2 cellular contexts compared by ENCODE assay signal in the genomic region with DNA sequence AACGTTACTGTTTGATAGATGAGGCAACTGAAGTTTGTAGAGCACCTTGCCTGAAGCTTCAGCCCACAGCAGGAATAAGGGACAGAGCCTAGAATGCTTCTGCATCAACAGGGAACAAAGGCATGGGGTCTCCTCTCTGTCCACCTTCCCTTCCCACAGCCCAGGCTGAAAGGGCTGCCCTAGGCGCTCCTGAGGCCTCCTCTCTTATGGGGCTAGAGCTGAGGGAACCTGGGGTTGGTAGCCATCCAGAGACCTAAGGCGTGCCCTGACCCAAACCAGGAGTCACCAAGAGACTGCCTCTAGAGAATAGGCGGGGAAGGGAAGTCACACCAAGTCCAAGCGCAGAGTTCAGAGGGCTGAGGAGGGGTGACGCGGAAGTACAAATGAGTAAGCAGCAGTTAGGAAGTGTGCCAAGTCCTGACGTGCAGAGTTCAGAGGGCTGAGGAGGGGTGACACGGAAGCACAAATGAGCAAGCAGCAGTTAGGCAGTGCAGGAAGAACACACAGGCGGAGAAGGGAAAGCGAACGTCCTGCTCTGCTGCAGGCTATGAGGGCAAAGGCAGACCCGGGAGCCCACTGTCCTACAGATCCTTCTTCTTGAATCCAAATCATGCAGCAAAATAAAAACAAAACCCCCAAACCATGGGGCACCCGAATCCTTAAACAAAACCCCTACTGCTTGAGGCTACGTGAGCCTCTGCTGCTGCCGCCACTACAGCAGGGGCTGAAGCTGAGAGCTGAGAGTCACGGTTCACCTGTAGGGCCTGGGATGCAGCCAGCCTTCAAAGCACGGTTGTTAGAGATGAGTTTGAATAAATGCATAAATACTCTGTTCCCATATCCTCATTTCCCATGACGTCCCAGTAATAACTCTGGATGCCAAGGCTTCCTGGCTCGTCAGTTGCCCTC.
TF ChIP-seq lines count a peak whose summit lies in the region.

No MANE protein-coding gene starts in this region.

TF ChIP-seq in A549, 52 proteins besides CTCF, POLR2A, EP300 and RAD21:
- TF ChIP-seq MAFK (IDR thresholded peaks at IDR 0.05; ENCODE audit: partially characterized antibody): peak; percentile 41
- TF ChIP-seq HMGXB4 (CRISPR knock-in tag; IDR thresholded peaks at IDR 0.05; ENCODE audit: borderline replicate concordance): no peak
- peak; percentile 21; the same call in 1 of the 2 replicates for TF ChIP-seq EHF (CRISPR knock-in tag; IDR thresholded peaks at IDR 0.05)
- no peak; the same call in 1 of the 2 replicates for TF ChIP-seq TP53 (CRISPR knock-in tag; IDR thresholded peaks at IDR 0.05)
- 0 out of 2 replicates have a peak, but pooled peaks have one; percentile 4 for TF ChIP-seq HOXA7 (CRISPR knock-in tag; IDR thresholded peaks at IDR 0.05)
- TF ChIP-seq PBX3 (IDR thresholded peaks at IDR 0.05): 0 out of 2 replicates have a peak, but pooled peaks have one; percentile 10
- TF ChIP-seq CHD4 (IDR thresholded peaks at IDR 0.05; ENCODE audit: borderline replicate concordance): no peak
- TF ChIP-seq HOXB5 (CRISPR knock-in tag; IDR thresholded peaks at IDR 0.05): peak; percentile 51; the same call in 1 of the 2 replicates
- TF ChIP-seq, protein P1, sequence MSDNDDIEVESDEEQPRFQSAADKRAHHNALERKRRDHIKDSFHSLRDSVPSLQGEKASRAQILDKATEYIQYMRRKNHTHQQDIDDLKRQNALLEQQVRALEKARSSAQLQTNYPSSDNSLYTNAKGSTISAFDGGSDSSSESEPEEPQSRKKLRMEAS (IDR thresholded peaks at IDR 0.05): peak; percentile 62
- no peak for TF ChIP-seq EHMT2 (IDR thresholded peaks at IDR 0.05; ENCODE audit: low read depth)
- TF ChIP-seq FOSL2 (IDR thresholded peaks at IDR 0.05): no peak
- TF ChIP-seq FOSL2 (CRISPR knock-in tag; IDR thresholded peaks at IDR 0.05): peak; percentile 72
- no peak for TF ChIP-seq ZSCAN20 (CRISPR knock-in tag; IDR thresholded peaks at IDR 0.05)
- TF ChIP-seq JUN (IDR thresholded peaks at IDR 0.05): peak in 1 of 2 experiments; percentile 47; a peak in 3 of 5 replicates
- TF ChIP-seq REST (IDR thresholded peaks at IDR 0.05): no peak
- TF ChIP-seq FOXS1 (CRISPR knock-in tag; IDR thresholded peaks at IDR 0.05): 0 out of 2 replicates have a peak, but pooled peaks have one; percentile 7
- TF ChIP-seq CBX2 (IDR thresholded peaks at IDR 0.05; ENCODE audit: borderline replicate concordance, low read depth): no peak
- TF ChIP-seq, protein P2, sequence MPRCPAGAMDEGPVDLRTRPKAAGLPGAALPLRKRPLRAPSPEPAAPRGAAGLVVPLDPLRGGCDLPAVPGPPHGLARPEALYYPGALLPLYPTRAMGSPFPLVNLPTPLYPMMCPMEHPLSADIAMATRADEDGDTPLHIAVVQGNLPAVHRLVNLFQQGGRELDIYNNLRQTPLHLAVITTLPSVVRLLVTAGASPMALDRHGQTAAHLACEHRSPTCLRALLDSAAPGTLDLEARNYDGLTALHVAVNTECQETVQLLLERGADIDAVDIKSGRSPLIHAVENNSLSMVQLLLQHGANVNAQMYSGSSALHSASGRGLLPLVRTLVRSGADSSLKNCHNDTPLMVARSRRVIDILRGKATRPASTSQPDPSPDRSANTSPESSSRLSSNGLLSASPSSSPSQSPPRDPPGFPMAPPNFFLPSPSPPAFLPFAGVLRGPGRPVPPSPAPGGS (IDR thresholded peaks at IDR 0.05): 0 out of 3 replicates have a peak, but pooled peaks have one; percentile 26
- TF ChIP-seq ZNF302 (CRISPR knock-in tag; IDR thresholded peaks at IDR 0.05): no peak

TF ChIP-seq in GM12878, 131 proteins besides CTCF, POLR2A, EP300 and RAD21 (continues in another document):
- TF ChIP-seq, protein P3, sequence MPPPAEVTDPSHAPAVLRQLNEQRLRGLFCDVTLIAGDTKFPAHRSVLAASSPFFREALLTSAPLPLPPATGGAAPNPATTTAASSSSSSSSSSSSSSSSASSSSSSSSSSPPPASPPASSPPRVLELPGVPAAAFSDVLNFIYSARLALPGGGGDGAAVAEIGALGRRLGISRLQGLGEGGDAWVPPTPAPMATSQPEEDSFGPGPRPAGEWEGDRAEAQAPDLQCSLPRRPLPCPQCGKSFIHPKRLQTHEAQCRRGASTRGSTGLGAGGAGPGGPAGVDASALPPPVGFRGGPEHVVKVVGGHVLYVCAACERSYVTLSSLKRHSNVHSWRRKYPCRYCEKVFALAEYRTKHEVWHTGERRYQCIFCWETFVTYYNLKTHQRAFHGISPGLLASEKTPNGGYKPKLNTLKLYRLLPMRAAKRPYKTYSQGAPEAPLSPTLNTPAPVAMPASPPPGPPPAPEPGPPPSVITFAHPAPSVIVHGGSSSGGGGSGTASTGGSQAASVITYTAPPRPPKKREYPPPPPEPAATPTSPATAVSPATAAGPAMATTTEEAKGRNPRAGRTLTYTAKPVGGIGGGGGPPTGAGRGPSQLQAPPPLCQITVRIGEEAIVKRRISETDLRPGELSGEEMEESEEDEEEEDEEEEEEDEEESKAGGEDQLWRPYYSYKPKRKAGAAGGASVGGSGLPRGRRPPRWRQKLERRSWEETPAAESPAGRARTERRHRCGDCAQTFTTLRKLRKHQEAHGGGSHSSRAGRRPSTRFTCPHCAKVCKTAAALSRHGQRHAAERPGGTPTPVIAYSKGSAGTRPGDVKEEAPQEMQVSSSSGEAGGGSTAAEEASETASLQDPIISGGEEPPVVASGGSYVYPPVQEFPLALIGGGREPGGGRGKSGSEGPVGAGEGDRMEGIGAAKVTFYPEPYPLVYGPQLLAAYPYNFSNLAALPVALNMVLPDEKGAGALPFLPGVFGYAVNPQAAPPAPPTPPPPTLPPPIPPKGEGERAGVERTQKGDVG (CRISPR knock-in tag; IDR thresholded peaks at IDR 0.05): no peak
- TF ChIP-seq PAX5 (IDR thresholded peaks at IDR 0.05; ENCODE audit: borderline replicate concordance, low read depth, low read length): peak; percentile 25; the same call in 1 of the 2 replicates
- peak; percentile 65 for TF ChIP-seq IKZF1 (conservative IDR thresholded peaks at IDR 0.05)
- no peak for TF ChIP-seq ZNF384 (IDR thresholded peaks at IDR 0.05; ENCODE audit: borderline replicate concordance, low read depth, low read length)
- TF ChIP-seq CREB1 (IDR thresholded peaks at IDR 0.05; ENCODE audit: low read depth): peak; percentile 87
- TF ChIP-seq EGR1 (IDR thresholded peaks at IDR 0.05; ENCODE audit: borderline replicate concordance in 1 of 2, low read depth in 2 of 2, low read length in 2 of 2): peak in 1 of 2 experiments; percentile 38; a peak in 2 of 3 replicates
- TF ChIP-seq CHD4 (IDR thresholded peaks at IDR 0.05): no peak
- TF ChIP-seq BMI1 (IDR thresholded peaks at IDR 0.05; ENCODE audit: borderline replicate concordance): no peak
- peak; percentile 64; the same call in 1 of the 2 replicates for TF ChIP-seq TAF1 (IDR thresholded peaks at IDR 0.05; ENCODE audit: borderline replicate concordance, low read depth, low read length)
- TF ChIP-seq ATF7 (IDR thresholded peaks at IDR 0.05; ENCODE audit: low read depth): 0 out of 2 replicates have a peak, but pooled peaks have one; percentile 43
- TF ChIP-seq, protein P4, sequence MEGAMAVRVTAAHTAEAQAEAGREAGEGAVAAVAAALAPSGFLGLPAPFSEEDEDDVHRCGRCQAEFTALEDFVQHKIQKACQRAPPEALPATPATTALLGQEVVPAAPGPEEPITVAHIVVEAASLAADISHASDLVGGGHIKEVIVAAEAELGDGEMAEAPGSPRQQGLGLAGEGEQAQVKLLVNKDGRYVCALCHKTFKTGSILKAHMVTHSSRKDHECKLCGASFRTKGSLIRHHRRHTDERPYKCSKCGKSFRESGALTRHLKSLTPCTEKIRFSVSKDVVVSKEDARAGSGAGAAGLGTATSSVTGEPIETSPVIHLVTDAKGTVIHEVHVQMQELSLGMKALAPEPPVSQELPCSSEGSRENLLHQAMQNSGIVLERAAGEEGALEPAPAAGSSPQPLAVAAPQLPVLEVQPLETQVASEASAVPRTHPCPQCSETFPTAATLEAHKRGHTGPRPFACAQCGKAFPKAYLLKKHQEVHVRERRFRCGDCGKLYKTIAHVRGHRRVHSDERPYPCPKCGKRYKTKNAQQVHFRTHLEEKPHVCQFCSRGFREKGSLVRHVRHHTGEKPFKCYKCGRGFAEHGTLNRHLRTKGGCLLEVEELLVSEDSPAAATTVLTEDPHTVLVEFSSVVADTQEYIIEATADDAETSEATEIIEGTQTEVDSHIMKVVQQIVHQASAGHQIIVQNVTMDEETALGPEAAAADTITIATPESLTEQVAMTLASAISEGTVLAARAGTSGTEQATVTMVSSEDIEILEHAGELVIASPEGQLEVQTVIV (IDR thresholded peaks at IDR 0.05; ENCODE audit: borderline replicate concordance, partially characterized antibody): no peak
- TF ChIP-seq ZZZ3 (IDR thresholded peaks at IDR 0.05; ENCODE audit: control insufficient read depth, insufficient read length, low read depth): no peak
- TF ChIP-seq MEF2B (IDR thresholded peaks at IDR 0.05; ENCODE audit: partially characterized antibody, poor library complexity, severe bottlenecking): peak; percentile 63
- TF ChIP-seq NBN (IDR thresholded peaks at IDR 0.05): peak; percentile 42; the same call in 1 of the 2 replicates
- TF ChIP-seq BRCA1 (IDR thresholded peaks at IDR 0.05; ENCODE audit: low read depth, low read length): no peak
- no peak for TF ChIP-seq ATF3 (IDR thresholded peaks at IDR 0.05; ENCODE audit: borderline replicate concordance, extremely low read depth, low read depth, low read length)
- peak; percentile 27 for TF ChIP-seq SMAD1 (IDR thresholded peaks at IDR 0.05; ENCODE audit: low read depth, partially characterized antibody)
- TF ChIP-seq, protein P5, sequence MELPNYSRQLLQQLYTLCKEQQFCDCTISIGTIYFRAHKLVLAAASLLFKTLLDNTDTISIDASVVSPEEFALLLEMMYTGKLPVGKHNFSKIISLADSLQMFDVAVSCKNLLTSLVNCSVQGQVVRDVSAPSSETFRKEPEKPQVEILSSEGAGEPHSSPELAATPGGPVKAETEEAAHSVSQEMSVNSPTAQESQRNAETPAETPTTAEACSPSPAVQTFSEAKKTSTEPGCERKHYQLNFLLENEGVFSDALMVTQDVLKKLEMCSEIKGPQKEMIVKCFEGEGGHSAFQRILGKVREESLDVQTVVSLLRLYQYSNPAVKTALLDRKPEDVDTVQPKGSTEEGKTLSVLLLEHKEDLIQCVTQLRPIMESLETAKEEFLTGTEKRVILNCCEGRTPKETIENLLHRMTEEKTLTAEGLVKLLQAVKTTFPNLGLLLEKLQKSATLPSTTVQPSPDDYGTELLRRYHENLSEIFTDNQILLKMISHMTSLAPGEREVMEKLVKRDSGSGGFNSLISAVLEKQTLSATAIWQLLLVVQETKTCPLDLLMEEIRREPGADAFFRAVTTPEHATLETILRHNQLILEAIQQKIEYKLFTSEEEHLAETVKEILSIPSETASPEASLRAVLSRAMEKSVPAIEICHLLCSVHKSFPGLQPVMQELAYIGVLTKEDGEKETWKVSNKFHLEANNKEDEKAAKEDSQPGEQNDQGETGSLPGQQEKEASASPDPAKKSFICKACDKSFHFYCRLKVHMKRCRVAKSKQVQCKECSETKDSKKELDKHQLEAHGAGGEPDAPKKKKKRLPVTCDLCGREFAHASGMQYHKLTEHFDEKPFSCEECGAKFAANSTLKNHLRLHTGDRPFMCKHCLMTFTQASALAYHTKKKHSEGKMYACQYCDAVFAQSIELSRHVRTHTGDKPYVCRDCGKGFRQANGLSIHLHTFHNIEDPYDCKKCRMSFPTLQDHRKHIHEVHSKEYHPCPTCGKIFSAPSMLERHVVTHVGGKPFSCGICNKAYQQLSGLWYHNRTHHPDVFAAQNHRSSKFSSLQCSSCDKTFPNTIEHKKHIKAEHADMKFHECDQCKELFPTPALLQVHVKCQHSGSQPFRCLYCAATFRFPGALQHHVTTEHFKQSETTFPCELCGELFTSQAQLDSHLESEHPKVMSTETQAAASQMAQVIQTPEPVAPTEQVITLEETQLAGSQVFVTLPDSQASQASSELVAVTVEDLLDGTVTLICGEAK (IDR thresholded peaks at IDR 0.05; ENCODE audit: borderline replicate concordance): peak; percentile 59; the same call in 1 of the 2 replicates
- TF ChIP-seq NR2C1 (IDR thresholded peaks at IDR 0.05): peak; percentile 92
- TF ChIP-seq MTA2 (IDR thresholded peaks at IDR 0.05; ENCODE audit: low read depth): peak; percentile 60
- TF ChIP-seq, protein P6, sequence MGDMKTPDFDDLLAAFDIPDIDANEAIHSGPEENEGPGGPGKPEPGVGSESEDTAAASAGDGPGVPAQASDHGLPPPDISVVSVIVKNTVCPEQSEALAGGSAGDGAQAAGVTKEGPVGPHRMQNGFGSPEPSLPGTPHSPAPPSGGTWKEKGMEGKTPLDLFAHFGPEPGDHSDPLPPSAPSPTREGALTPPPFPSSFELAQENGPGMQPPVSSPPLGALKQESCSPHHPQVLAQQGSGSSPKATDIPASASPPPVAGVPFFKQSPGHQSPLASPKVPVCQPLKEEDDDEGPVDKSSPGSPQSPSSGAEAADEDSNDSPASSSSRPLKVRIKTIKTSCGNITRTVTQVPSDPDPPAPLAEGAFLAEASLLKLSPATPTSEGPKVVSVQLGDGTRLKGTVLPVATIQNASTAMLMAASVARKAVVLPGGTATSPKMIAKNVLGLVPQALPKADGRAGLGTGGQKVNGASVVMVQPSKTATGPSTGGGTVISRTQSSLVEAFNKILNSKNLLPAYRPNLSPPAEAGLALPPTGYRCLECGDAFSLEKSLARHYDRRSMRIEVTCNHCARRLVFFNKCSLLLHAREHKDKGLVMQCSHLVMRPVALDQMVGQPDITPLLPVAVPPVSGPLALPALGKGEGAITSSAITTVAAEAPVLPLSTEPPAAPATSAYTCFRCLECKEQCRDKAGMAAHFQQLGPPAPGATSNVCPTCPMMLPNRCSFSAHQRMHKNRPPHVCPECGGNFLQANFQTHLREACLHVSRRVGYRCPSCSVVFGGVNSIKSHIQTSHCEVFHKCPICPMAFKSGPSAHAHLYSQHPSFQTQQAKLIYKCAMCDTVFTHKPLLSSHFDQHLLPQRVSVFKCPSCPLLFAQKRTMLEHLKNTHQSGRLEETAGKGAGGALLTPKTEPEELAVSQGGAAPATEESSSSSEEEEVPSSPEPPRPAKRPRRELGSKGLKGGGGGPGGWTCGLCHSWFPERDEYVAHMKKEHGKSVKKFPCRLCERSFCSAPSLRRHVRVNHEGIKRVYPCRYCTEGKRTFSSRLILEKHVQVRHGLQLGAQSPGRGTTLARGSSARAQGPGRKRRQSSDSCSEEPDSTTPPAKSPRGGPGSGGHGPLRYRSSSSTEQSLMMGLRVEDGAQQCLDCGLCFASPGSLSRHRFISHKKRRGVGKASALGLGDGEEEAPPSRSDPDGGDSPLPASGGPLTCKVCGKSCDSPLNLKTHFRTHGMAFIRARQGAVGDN (IDR thresholded peaks at IDR 0.05): peak; percentile 93
- TF ChIP-seq KDM1A (IDR thresholded peaks at IDR 0.05; ENCODE audit: borderline replicate concordance): no peak
- TF ChIP-seq, protein P2 (IDR thresholded peaks at IDR 0.05; ENCODE audit: borderline replicate concordance, insufficient read depth, low read depth, low read length, poor library complexity, severe bottlenecking): peak; percentile 46
